Comparison of ENCODE assay signal across 22 cellular contexts in genomic region chr10:119465085-119465484, GRCh38.
A peak's percentile ranks its signal among the peaks of the same experiment; 100 is the strongest.
DNase-seq lines count a peak whose midpoint lies in the region; ATAC-seq, FAIRE-seq and TF ChIP-seq lines count a peak whose summit lies in the region.
"Had no signal": no experiment of that assay in that cellular context is flagged by ENCODE, and none has a peak within 500 bp of the region (broad histone marks: within the 10 kb centered on the region; RNA-seq: fewer than 3 reads in every experiment).

No MANE protein-coding gene starts in this region.

- no peak overlapping the region for H2AK5ac ChIP-seq in IMR-90 (ENCODE audit: low read depth, low read length)

- no peak for TF ChIP-seq CTCF in IMR-90 (conservative IDR thresholded peaks at IDR 0.05; ENCODE audit: low read depth, low read length)

- BruUV-seq in IMR-90 (replicated peaks; lab: Mats Ljungman, UMichigan), result no TSS peak

- no peak overlapping the region for H3K56ac ChIP-seq in IMR-90 (ENCODE audit: extremely low read depth, insufficient read depth, low read length)

- in situ Hi-C loops in IMR-90 (cut with MboI; ENCODE audit: low sequenced_read_pairs), result no loop called here

- H3K4me2 ChIP-seq in IMR-90 (ENCODE audit: low read depth, low read length), result no peak overlapping the region
- H3K4me2 ChIP-seq: A549 had no signal

- no peak for TF ChIP-seq POLR2A in GM12891 (IDR thresholded peaks at IDR 0.05; ENCODE audit: low read depth, low read length)
- no peak for TF ChIP-seq POLR2A in IMR-90 (IDR thresholded peaks at IDR 0.05; ENCODE audit: low read depth, low read length)

- peaks cover 15% of the 10 kb centered on the region for H3K27me3 ChIP-seq in IMR-90 (ENCODE audit: control insufficient read depth, insufficient read depth, low read length)
- peaks cover 8% of the 10 kb centered on the region for H3K27me3 ChIP-seq in MG63
- H3K27me3 ChIP-seq: BLaER1 treated with 17β-estradiol and CSF1 and Interleukin-3, amounts not matched to agents 10 nM and 100 nM had no signal

- H3K9me3 ChIP-seq in IMR-90 (ENCODE audit: control insufficient read depth, insufficient read depth, low read length) (peaks cover 7% of the 10 kb centered on the region), MG63 (peaks cover 5% of the 10 kb centered on the region)
- H3K9me3 ChIP-seq: A549 had no signal

- no peak overlapping the region for H2BK20ac ChIP-seq in IMR-90 (ENCODE audit: low read depth, low read length)

- 78 to 99% methylated on average over 4 of the region's 4 CpGs for WGBS in IMR-90 (ENCODE audit: extremely low coverage in 2 of 2, insufficient read length in 1 of 2), 2 experiments

- peaks cover 5% of the 10 kb centered on the region for H3K4me1 Mint-ChIP-seq in activated naive CD4-positive, alpha-beta T cell treated with anti-CD3 and anti-CD28 coated beads, Interleukin-2, amount 50 U/mL, for 24 hours

- H3K14ac ChIP-seq in IMR-90 (replicated peaks; ENCODE audit: low read depth, low read length), result no peak overlapping the region

- POLR2A ChIA-PET in IMR-90 (lab: Charles Lee; ENCODE audit: unreplicated experiment), result no interaction called here

- H2BK15ac ChIP-seq in IMR-90 (ENCODE audit: low read depth, low read length), result no peak overlapping the region

- no peak for ATAC-seq in IMR-90 (ENCODE audit: low read depth)
- ATAC-seq: CD8-positive, alpha-beta T cell had no signal

- no peak overlapping the region for H3K4me3 Mint-ChIP-seq in activated naive CD4-positive, alpha-beta T cell treated with anti-CD3 and anti-CD28 coated beads, Interleukin-2, amount 50 U/mL, for 24 hours
- H3K4me3 Mint-ChIP-seq: B cell; CD4-positive, alpha-beta T cell; CD8-positive, alpha-beta T cell had no signal

- intact Hi-C loops in IMR-90 (cut with micrococcal nuclease), result no loop called here

- H3K36me3 Mint-ChIP-seq in activated naive CD4-positive, alpha-beta T cell treated with anti-CD3 and anti-CD28 coated beads, Interleukin-2, amount 50 U/mL, for 24 hours, result peaks cover 2% of the 10 kb centered on the region

- H3K36me3 ChIP-seq in IMR-90 (ENCODE audit: control insufficient read depth, insufficient read depth, low read length), result no peaks in the 10 kb centered on the region
- H3K36me3 ChIP-seq in MG63, result no peaks in the 10 kb centered on the region
- H3K36me3 ChIP-seq: BLaER1 treated with 17β-estradiol and CSF1 and Interleukin-3, amounts not matched to agents 10 nM and 100 nM had no signal

- H4K5ac ChIP-seq in IMR-90 (ENCODE audit: low read depth, low read length), result no peak overlapping the region

- no peak overlapping the region for H2AK9ac ChIP-seq in IMR-90 (replicated peaks; ENCODE audit: low read depth, low read length, poor library complexity)

- no peak overlapping the region for H3K27ac ChIP-seq in IMR-90 (ENCODE audit: insufficient read depth, low read length)
- H3K27ac ChIP-seq: 22Rv1; A549; BLaER1 treated with 17β-estradiol and CSF1 and Interleukin-3, amounts not matched to agents 10 nM and 100 nM; C4-2B had no signal

- H4K8ac ChIP-seq in IMR-90 (ENCODE audit: low read depth in 2 of 2, low read length in 2 of 2), result no peak overlapping the region

- H3K4me3 ChIP-seq in IMR-90 (ENCODE audit: insufficient read depth, low read depth, low read length), result no peak overlapping the region
- no peak overlapping the region for H3K4me3 ChIP-seq in MG63
- H3K4me3 ChIP-seq: A549; BLaER1 treated with 17β-estradiol and CSF1 and Interleukin-3, amounts not matched to agents 10 nM and 100 nM had no signal

- H3K27me3 Mint-ChIP-seq in activated naive CD4-positive, alpha-beta T cell treated with anti-CD3 and anti-CD28 coated beads, Interleukin-2, amount 50 U/mL, for 24 hours, result no peaks in the 10 kb centered on the region
- H3K27me3 Mint-ChIP-seq: CD4-positive, alpha-beta T cell had no signal

- H2BK120ac ChIP-seq in IMR-90 (ENCODE audit: low read depth, low read length), result no peak overlapping the region

- H3K27ac Mint-ChIP-seq in activated naive CD4-positive, alpha-beta T cell treated with anti-CD3 and anti-CD28 coated beads, Interleukin-2, amount 50 U/mL, for 24 hours, result peak overlapping the region; percentile 14
- H3K27ac Mint-ChIP-seq: B cell; CD4-positive, alpha-beta T cell; CD8-positive, alpha-beta T cell had no signal

- no peaks in the 10 kb centered on the region for H4K20me1 ChIP-seq in IMR-90 (ENCODE audit: insufficient read depth, low read length)
- H4K20me1 ChIP-seq: BLaER1 treated with 17β-estradiol and CSF1 and Interleukin-3, amounts not matched to agents 10 nM and 100 nM had no signal

- H3K18ac ChIP-seq in IMR-90 (ENCODE audit: low read depth, low read length), result no peak overlapping the region

- no peak overlapping the region for H3K23ac ChIP-seq in IMR-90 (ENCODE audit: low read depth, low read length)

- peak overlapping the region; percentile 25 for H2BK5ac ChIP-seq in IMR-90 (ENCODE audit: low read depth, low read length, poor library complexity, severe bottlenecking)

- no peaks in the 10 kb centered on the region for H3K79me1 ChIP-seq in IMR-90 (ENCODE audit: low read depth in 1 of 2, low read length in 2 of 2)

- TF ChIP-seq RAD21 in IMR-90 (IDR thresholded peaks at IDR 0.05; ENCODE audit: low read length), result no peak

- no peak overlapping the region for H2AFZ ChIP-seq in IMR-90 (replicated peaks; ENCODE audit: low read length, poor library complexity)

- no peak overlapping the region for H3K9ac ChIP-seq in IMR-90 (ENCODE audit: low read depth, low read length)
- H3K9ac ChIP-seq: BLaER1 treated with 17β-estradiol and CSF1 and Interleukin-3, amounts not matched to agents 10 nM and 100 nM had no signal

- no peak for DNase-seq in activated naive CD4-positive, alpha-beta T cell treated with anti-CD3 and anti-CD28 coated beads, Interleukin-2, amount 50 U/mL, for 16 hours
- DNase-seq in GM12891 (ENCODE audit: insufficient read length, low spot score) (no peak), IMR-90 (no peak), NCI-H526 (lab: John Stamatoyannopoulos, UW) (no peak), MG63 (no peak)
- DNase-seq: AML-193; Caco-2; Calu3; CD4-positive, alpha-beta T cell; CD8-positive, alpha-beta T cell; DMS79 treated with DMSO at 0.1 percent for 48 hours; GF-D8 had no signal

- peak; percentile 5 for FAIRE-seq in GM12891 (lab: Jason Lieb, UNC)
- FAIRE-seq: A549, D721Med, G401.6, GM12892, GM18507 had no signal

- no peaks in the 10 kb centered on the region; the same call in 1 of the 2 replicates for H3K9me1 ChIP-seq in IMR-90 (ENCODE audit: insufficient read depth, low read length)

- H3K9me3 Mint-ChIP-seq in activated naive CD4-positive, alpha-beta T cell treated with anti-CD3 and anti-CD28 coated beads, Interleukin-2, amount 50 U/mL, for 24 hours, result no peaks in the 10 kb centered on the region
- H3K9me3 Mint-ChIP-seq: CD4-positive, alpha-beta T cell had no signal

- no peak overlapping the region for H3K4ac ChIP-seq in IMR-90 (ENCODE audit: low read depth, low read length)

- no peaks in the 10 kb centered on the region for H3K4me1 ChIP-seq in IMR-90 (ENCODE audit: control insufficient read depth, insufficient read depth, low read length)
- H3K4me1 ChIP-seq: A549 had no signal

- dilution Hi-C loops in IMR-90 (cut with HindIII; ENCODE audit: low sequenced_read_pairs, unreplicated experiment), result no loop called here

- CTCF ChIA-PET in IMR-90 (lab: Yijun Ruan, JAX), result no interaction called here

- no peak overlapping the region for H4K91ac ChIP-seq in IMR-90 (ENCODE audit: insufficient read depth, low read depth, low read length)

TF ChIP-seq in GM12891, 5 proteins besides CTCF, POLR2A, EP300 and RAD21:
- TF ChIP-seq POLR2AphosphoS5 (IDR thresholded peaks at IDR 0.05; ENCODE audit: low read depth, low read length), result no peak
- no peak for TF ChIP-seq POU2F2 (IDR thresholded peaks at IDR 0.05; ENCODE audit: low read depth, low read length)
- no peak for TF ChIP-seq PAX5 (IDR thresholded peaks at IDR 0.05; ENCODE audit: insufficient read depth, low read length, severe bottlenecking)
- TF ChIP-seq TAF1 (IDR thresholded peaks at IDR 0.05; ENCODE audit: low read depth, low read length), result no peak
- no peak for TF ChIP-seq SPI1 (IDR thresholded peaks at IDR 0.05; ENCODE audit: low read depth, low read length)
TF ChIP-seq in GM12891: peak in this region for 0.

TF ChIP-seq in IMR-90, 13 proteins besides CTCF, POLR2A, EP300 and RAD21:
- TF ChIP-seq SMC3 (IDR thresholded peaks at IDR 0.05; ENCODE audit: low read depth, low read length), result no peak
- no peak for TF ChIP-seq RFX5 (IDR thresholded peaks at IDR 0.05; ENCODE audit: low read depth, low read length)
- TF ChIP-seq MAZ (IDR thresholded peaks at IDR 0.05; ENCODE audit: borderline replicate concordance, low read depth, low read length), result no peak
- TF ChIP-seq RCOR1 (IDR thresholded peaks at IDR 0.05; ENCODE audit: insufficient replicate concordance, low read length), result no peak
- TF ChIP-seq, protein P1, sequence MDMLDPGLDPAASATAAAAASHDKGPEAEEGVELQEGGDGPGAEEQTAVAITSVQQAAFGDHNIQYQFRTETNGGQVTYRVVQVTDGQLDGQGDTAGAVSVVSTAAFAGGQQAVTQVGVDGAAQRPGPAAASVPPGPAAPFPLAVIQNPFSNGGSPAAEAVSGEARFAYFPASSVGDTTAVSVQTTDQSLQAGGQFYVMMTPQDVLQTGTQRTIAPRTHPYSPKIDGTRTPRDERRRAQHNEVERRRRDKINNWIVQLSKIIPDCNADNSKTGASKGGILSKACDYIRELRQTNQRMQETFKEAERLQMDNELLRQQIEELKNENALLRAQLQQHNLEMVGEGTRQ (IDR thresholded peaks at IDR 0.05; ENCODE audit: low read depth, low read length), result no peak
- TF ChIP-seq NFE2L2 (IDR thresholded peaks at IDR 0.05; ENCODE audit: low read depth, low read length), result no peak
